10 cellular contexts compared by ENCODE assay signal in genomic region chr4:11505225-11505971, GRCh38.
DNase-seq lines count a peak whose midpoint lies in the region; ATAC-seq, FAIRE-seq and TF ChIP-seq lines count a peak whose summit lies in the region.
"Had no signal": no experiment of that assay in that cellular context is flagged by ENCODE, and none has a peak within 500 bp of the region (broad histone marks: within the 10 kb centered on the region; RNA-seq: fewer than 3 reads in every experiment).

No MANE protein-coding gene starts in this region.

- TF ChIP-seq CTCF in smooth muscle cell (IDR thresholded peaks at IDR 0.05; ENCODE audit: borderline replicate concordance, insufficient read depth, poor library complexity, severe bottlenecking) = no peak

- H3K27ac ChIP-seq in smooth muscle cell (ENCODE audit: low read depth) = peak overlapping the region; percentile 36
- H3K27ac ChIP-seq: SJSA1 had no signal

- no peaks in the 10 kb centered on the region for H3K9me3 ChIP-seq in smooth muscle cell (replicated peaks; ENCODE audit: low read depth)
- H3K9me3 ChIP-seq: SJSA1 had no signal

- no peaks in the 10 kb centered on the region for H3K27me3 ChIP-seq in smooth muscle cell (ENCODE audit: low read depth)
- H3K27me3 ChIP-seq: SJSA1 had no signal

- H3K4me3 ChIP-seq in smooth muscle cell = no peak overlapping the region
- H3K4me3 ChIP-seq: SJSA1 had no signal

- H3F3A ChIP-seq in smooth muscle cell (ENCODE audit: low read depth) = no peaks in the 10 kb centered on the region

- H3K9ac ChIP-seq in smooth muscle cell (ENCODE audit: low read depth) = no peak overlapping the region

- DNase-seq in HPDE6-E6E7 (ENCODE audit: extremely low spot score) = peak; percentile 85
- peak; percentile 23 for DNase-seq in RPMI7951 (ENCODE audit: low read depth)
- no peak for DNase-seq in smooth muscle cell (lab: John Stamatoyannopoulos, UW; ENCODE audit: unreplicated experiment)
- no peak for DNase-seq in NCI-H1105 treated with DMSO at 0.1 percent for 48 hours (lab: John Stamatoyannopoulos, UW)
- DNase-seq in middle frontal gyrus (ENCODE audit: extremely low spot score, low spot score) = no peak
- DNase-seq: activated gamma-delta T cell treated with Interleukin-2 at 50 U/mL for 16 hours had no signal

- no peaks in the 10 kb centered on the region for H3K79me2 ChIP-seq in smooth muscle cell (ENCODE audit: low read depth)

- H3K4me1 ChIP-seq in smooth muscle cell (ENCODE audit: low read depth) = no peaks in the 10 kb centered on the region
- H3K4me1 ChIP-seq: SJSA1 had no signal

- no peak overlapping the region for H2AFZ ChIP-seq in smooth muscle cell (ENCODE audit: low read depth)

- FAIRE-seq in colon (lab: Jason Lieb, UNC) = peak; percentile 5
- FAIRE-seq: H1 had no signal

- no peak for ATAC-seq in GM19397 (IDR thresholded peaks at IDR 0.05; ENCODE audit: unreplicated experiment)

- 72% methylated on average over 5 of the region's 5 CpGs for WGBS in smooth muscle cell (ENCODE audit: low lambda C conversion rate)

- no peaks in the 10 kb centered on the region for H4K20me1 ChIP-seq in smooth muscle cell (ENCODE audit: low read depth)

- no peak overlapping the region for H3K4me2 ChIP-seq in smooth muscle cell

- no peaks in the 10 kb centered on the region for H3K36me3 ChIP-seq in smooth muscle cell (ENCODE audit: low read depth)
- H3K36me3 ChIP-seq: SJSA1 had no signal

Comparison
In these comparisons a context has a peak if more than half of its experiments do, and no peak if none do; other contexts are left out.
1. DNase-seq: peak in HPDE6-E6E7 (single experiment) and RPMI7951 (single experiment); none in smooth muscle cell (single experiment), NCI-H1105 treated with DMSO at 0.1 percent for 48 hours (single experiment) and middle frontal gyrus (single experiment).